14 cellular contexts compared by ENCODE assay signal in genomic region chr1:52532732-52533327, GRCh38. TPM values are rescaled to one million over a fixed set of nuclear protein-coding genes. Genes with fewer than 3 reads are reported as not detected.
DNase-seq lines count a peak whose midpoint lies in the region; ATAC-seq and TF ChIP-seq lines count a peak whose summit lies in the region.
"Had no signal": no experiment of that assay in that cellular context is flagged by ENCODE, and none has a peak within 500 bp of the region (broad histone marks: within the 10 kb centered on the region; RNA-seq: fewer than 3 reads in every experiment).

No MANE protein-coding gene starts in this region.

- intact Hi-C loops in CD14-positive monocyte (cut with micrococcal nuclease): no loop called here
- intact Hi-C loops in CD4-positive, alpha-beta T cell (cut with DNase I, micrococcal nuclease): no loop called here

- peak; percentile 34 for ATAC-seq in GM18511 (IDR thresholded peaks at IDR 0.05; ENCODE audit: unreplicated experiment)
- ATAC-seq in CD4-positive, alpha-beta T cell (ENCODE audit: poor library complexity): no peak
- ATAC-seq in GM19467 (IDR thresholded peaks at IDR 0.05; ENCODE audit: unreplicated experiment): no peak

- H3K4me3 Mint-ChIP-seq in CD14-positive monocyte: no peak overlapping the region
- H3K4me3 Mint-ChIP-seq in CD4-positive, alpha-beta T cell: no peak overlapping the region
- H3K4me3 Mint-ChIP-seq: activated CD4-positive, alpha-beta T cell treated with anti-CD3 and anti-CD28 coated beads, Interleukin-2, amount 10 ng/mL, durations not matched to agents 7 days and 5 days; neural progenitor cell had no signal

- H3K4me3 ChIP-seq in OCI-LY3 (ENCODE audit: low read length) (peak overlapping the region; percentile 53), osteoblast (ENCODE audit: insufficient read depth, low read length) (no peak overlapping the region)
- H3K4me3 ChIP-seq: esophagus muscularis mucosa, neural progenitor cell had no signal

- H4K20me1 ChIP-seq in OCI-LY3 (ENCODE audit: insufficient read depth, low read length) (0 out of 2 replicates have a peak, but pooled peaks cover 7% of the 10 kb centered on the region), osteoblast (ENCODE audit: insufficient read depth, low read length) (peaks cover 4% of the 10 kb centered on the region)

- H3K36me3 ChIP-seq in OCI-LY3 (replicated peaks; ENCODE audit: low read depth, low read length) (peaks cover 16% of the 10 kb centered on the region), osteoblast (ENCODE audit: insufficient read depth, low read length) (no peaks in the 10 kb centered on the region)

- CTCF ChIA-PET in CD4-positive, alpha-beta T cell (lab: Charles Lee): interaction anchor here (1.0 to 1.2 kb wide), 2 partner anchors 18 to 28 kb away, joined by 3 read pairs; no protein-coding TSS in a partner anchor

- TF ChIP-seq CTCF in CD14-positive monocyte (IDR thresholded peaks at IDR 0.05): no peak
- no peak for TF ChIP-seq CTCF in OCI-LY3 (IDR thresholded peaks at IDR 0.05; ENCODE audit: low read depth, low read length)
- TF ChIP-seq CTCF in osteoblast (IDR thresholded peaks at IDR 0.05; ENCODE audit: extremely low read depth, low read depth, low read length): no peak
- no peak for TF ChIP-seq CTCF in CD4-positive, alpha-beta T cell (IDR thresholded peaks at IDR 0.05)

- H3K4me2 ChIP-seq in OCI-LY3 (ENCODE audit: low read length): peak overlapping the region; percentile 73
- H3K4me2 ChIP-seq in osteoblast (ENCODE audit: insufficient read depth, low read length): no peak overlapping the region
- H3K4me2 ChIP-seq: neural progenitor cell had no signal

- H3K9me3 ChIP-seq in OCI-LY3 (ENCODE audit: insufficient read depth, low read length) (no peaks in the 10 kb centered on the region; the same call in 1 of the 2 replicates), osteoblast (ENCODE audit: low read depth, low read length) (no peaks in the 10 kb centered on the region)
- peaks cover 4% of the 10 kb centered on the region for H3K9me3 ChIP-seq in CD4-positive, alpha-beta T cell (ENCODE audit: control insufficient read depth, low read length)

- H3K27ac ChIP-seq in OCI-LY3 (ENCODE audit: low read length): peak overlapping the region; percentile 64
- no peak overlapping the region for H3K27ac ChIP-seq in osteoblast (ENCODE audit: low read depth, low read length)
- no peak overlapping the region for H3K27ac ChIP-seq in CD4-positive, alpha-beta T cell (ENCODE audit: low read depth, low read length)
- H3K27ac ChIP-seq: esophagus muscularis mucosa, neural progenitor cell had no signal

- POLR2A ChIA-PET in CD4-positive, alpha-beta T cell (lab: Charles Lee): interaction anchor here (0.8 to 1.7 kb wide), 2 partner anchors 20 kb away, joined by 3 to 5 read pairs; partner anchors contain the start of gene TUT4

- H2AFZ ChIP-seq in OCI-LY3 (ENCODE audit: low read depth, low read length): no peak overlapping the region
- no peak overlapping the region for H2AFZ ChIP-seq in osteoblast (ENCODE audit: low read length)
- H2AFZ ChIP-seq: neural progenitor cell had no signal

- DNase-seq in CD14-positive monocyte (ENCODE audit: low spot score): no peak
- peak; percentile 8 for DNase-seq in dermis blood vessel endothelial cell
- DNase-seq in osteoblast (ENCODE audit: insufficient read length, low spot score, missing footprints): no peak
- no peak for DNase-seq in CD4-positive, alpha-beta T cell
- no peak for DNase-seq in NCI-H524 (lab: John Stamatoyannopoulos, UW)
- DNase-seq: activated CD4-positive, alpha-beta T cell treated with anti-CD3 and anti-CD28 coated beads, Interleukin-2, amount 10 ng/mL, durations not matched to agents 7 days and 5 days; activated T-cell treated with anti-CD3 and anti-CD28 coated beads, Interleukin-2, amount 50 U/mL, for 1 hour; NCI-H1092; NCI-H748 treated with DMSO at 0.1 percent for 48 hours had no signal

- H3K4me1 ChIP-seq in OCI-LY3 (ENCODE audit: low read length) (peaks cover 49% of the 10 kb centered on the region), osteoblast (ENCODE audit: insufficient read depth, low read length) (no peaks in the 10 kb centered on the region)
- H3K4me1 ChIP-seq: neural progenitor cell had no signal

- peaks cover 90% of the 10 kb centered on the region for H3K79me2 ChIP-seq in OCI-LY3 (ENCODE audit: low read length)
- H3K79me2 ChIP-seq in osteoblast (ENCODE audit: insufficient read depth, low read length): peaks cover 64% of the 10 kb centered on the region

- H3K9ac ChIP-seq in OCI-LY3 (ENCODE audit: low read length): peak overlapping the region; percentile 39
- H3K9ac ChIP-seq: neural progenitor cell had no signal

- H3K27me3 Mint-ChIP-seq in CD14-positive monocyte (ENCODE audit: low read depth in 3 of 3): no peaks in the 10 kb centered on the region
- H3K27me3 Mint-ChIP-seq in CD4-positive, alpha-beta T cell: no peaks in the 10 kb centered on the region
- H3K27me3 Mint-ChIP-seq: activated CD4-positive, alpha-beta T cell treated with anti-CD3 and anti-CD28 coated beads, Interleukin-2, amount 10 ng/mL, durations not matched to agents 7 days and 5 days had no signal

- H3K27me3 ChIP-seq in OCI-LY3 (ENCODE audit: low read depth, low read length): no peaks in the 10 kb centered on the region
- no peaks in the 10 kb centered on the region for H3K27me3 ChIP-seq in osteoblast (ENCODE audit: insufficient read depth, low read length)
- H3K27me3 ChIP-seq in CD4-positive, alpha-beta T cell (ENCODE audit: control insufficient read depth, insufficient read depth, low read length): no peaks in the 10 kb centered on the region
- H3K27me3 ChIP-seq: esophagus muscularis mucosa, neural progenitor cell had no signal

- H3K4me1 Mint-ChIP-seq in CD14-positive monocyte: peaks cover 59% of the 10 kb centered on the region
- peaks cover 60% of the 10 kb centered on the region for H3K4me1 Mint-ChIP-seq in CD4-positive, alpha-beta T cell (ENCODE audit: low read depth)
- H3K4me1 Mint-ChIP-seq: neural progenitor cell had no signal

- H3K27ac Mint-ChIP-seq in CD14-positive monocyte: peak overlapping the region; percentile 5 to 95 (median 91)
- H3K27ac Mint-ChIP-seq in CD4-positive, alpha-beta T cell: no peak overlapping the region
- H3K27ac Mint-ChIP-seq: activated CD4-positive, alpha-beta T cell treated with anti-CD3 and anti-CD28 coated beads, Interleukin-2, amount 10 ng/mL, durations not matched to agents 7 days and 5 days; neural progenitor cell had no signal

- H3K36me3 Mint-ChIP-seq in CD14-positive monocyte: peaks cover 2 to 4% of the 10 kb centered on the region in 2 donors
- peaks cover 31% of the 10 kb centered on the region for H3K36me3 Mint-ChIP-seq in CD4-positive, alpha-beta T cell (ENCODE audit: low read depth)

- H3K9me3 Mint-ChIP-seq in CD14-positive monocyte: peaks cover 0 to 8% (median 3%) of the 10 kb centered on the region in 7 donors
- H3K9me3 Mint-ChIP-seq in CD4-positive, alpha-beta T cell: no peaks in the 10 kb centered on the region

RNA-seq across cellular contexts. Expression of gene TUT4, which starts 20.1 kb away (rescaled TPM):
- 1 to 10 TPM; 4.3 to 7.6 TPM for polyA plus RNA-seq in CD14-positive monocyte
- total RNA-seq in dermis blood vessel endothelial cell: 24.8 and 28.3 TPM in 2 replicates
- 42.1 and 44.2 TPM in 2 replicates for total RNA-seq in osteoblast
- 100 to 1,000 TPM; 141 to 147 TPM for total RNA-seq in CD4-positive, alpha-beta T cell
